ENCODE assay signal across 10 cellular contexts in genomic region chr11:65136515-65137096, GRCh38. TPM values are rescaled to one million over a fixed set of nuclear protein-coding genes. Genes with fewer than 3 reads are reported as not detected.
A peak's percentile ranks its signal among the peaks of the same experiment; 100 is the strongest.
DNase-seq lines count a peak whose midpoint lies in the region; ATAC-seq and TF ChIP-seq lines count a peak whose summit lies in the region.
"Had no signal": no experiment of that assay in that cellular context is flagged by ENCODE, and none has a peak within 500 bp of the region (broad histone marks: within the 10 kb centered on the region; RNA-seq: fewer than 3 reads in every experiment).

No MANE protein-coding gene starts in this region.

- ATAC-seq in activated naive CD4-positive, alpha-beta T cell treated with anti-CD3 and anti-CD28 coated beads, Interleukin-2, amount 50 U/mL, for 72 hours: no peak
- ATAC-seq in GM21360 (IDR thresholded peaks at IDR 0.05; ENCODE audit: unreplicated experiment): no peak

- H3K27me3 Mint-ChIP-seq in activated naive CD4-positive, alpha-beta T cell treated with anti-CD3 and anti-CD28 coated beads, Interleukin-2, amount 50 U/mL, for 24 hours: no peaks in the 10 kb centered on the region
- peaks cover 16% of the 10 kb centered on the region for H3K27me3 Mint-ChIP-seq in type B pancreatic cell

- TF ChIP-seq CTCF in type B pancreatic cell (conservative IDR thresholded peaks at IDR 0.05): no peak

- H3K9ac ChIP-seq in mucosa of rectum (ENCODE audit: low read depth in 1 of 2, low read length in 2 of 2): peak overlapping the region in 1 of 2 donors; percentile 96

- no peak for DNase-seq in activated naive CD4-positive, alpha-beta T cell treated with anti-CD3 and anti-CD28 coated beads, Interleukin-2, amount 50 U/mL, for 16 hours
- DNase-seq in activated naive CD4-positive, alpha-beta T cell treated with anti-CD3 and anti-CD28 coated beads, Interleukin-2, amount 50 U/mL, for 72 hours (ENCODE audit: low spot score in 2 of 2): no peak
- DNase-seq in type B pancreatic cell (ENCODE audit: extremely low spot score, unreplicated experiment) (no peak), NCI-H2227 treated with DMSO at 0.1 percent for 48 hours (lab: John Stamatoyannopoulos, UW) (no peak), NCI-H446 treated with DMSO at 0.1 percent for 48 hours (lab: John Stamatoyannopoulos, UW) (no peak)
- DNase-seq: uterus had no signal

- H3K27me3 ChIP-seq in mucosa of rectum (ENCODE audit: control insufficient read depth in 2 of 2, insufficient read depth in 2 of 2, low read length in 2 of 2): no peaks in the 10 kb centered on the region
- H3K27me3 ChIP-seq: ascending aorta, uterus had no signal

- H3K27ac ChIP-seq in mucosa of rectum (ENCODE audit: low read depth in 2 of 2, low read length in 2 of 2): peak overlapping the region; percentile 97 to 100

- no peaks in the 10 kb centered on the region for H3K9me3 ChIP-seq in mucosa of rectum (ENCODE audit: control insufficient read depth in 2 of 2, low read length in 2 of 2)
- H3K9me3 ChIP-seq: ascending aorta, uterus had no signal

- peaks cover 11 to 14% of the 10 kb centered on the region in 2 donors for H3K36me3 ChIP-seq in mucosa of rectum (ENCODE audit: control insufficient read depth in 2 of 2, insufficient read depth in 2 of 2, low read length in 2 of 2)
- H3K36me3 ChIP-seq: uterus had no signal

- H3K9me3 Mint-ChIP-seq in activated naive CD4-positive, alpha-beta T cell treated with anti-CD3 and anti-CD28 coated beads, Interleukin-2, amount 50 U/mL, for 24 hours: no peaks in the 10 kb centered on the region
- H3K9me3 Mint-ChIP-seq in activated naive CD4-positive, alpha-beta T cell treated with anti-CD3 and anti-CD28 coated beads, Interleukin-2, amount 50 U/mL, for 72 hours: no peaks in the 10 kb centered on the region
- H3K9me3 Mint-ChIP-seq in type B pancreatic cell: no peaks in the 10 kb centered on the region

- H3K4me1 Mint-ChIP-seq in activated naive CD4-positive, alpha-beta T cell treated with anti-CD3 and anti-CD28 coated beads, Interleukin-2, amount 50 U/mL, for 24 hours: peaks cover 29% of the 10 kb centered on the region
- H3K4me1 Mint-ChIP-seq in type B pancreatic cell (ENCODE audit: unreplicated experiment): peaks cover 22% of the 10 kb centered on the region

- peaks cover 2% of the 10 kb centered on the region for H3K36me3 Mint-ChIP-seq in activated naive CD4-positive, alpha-beta T cell treated with anti-CD3 and anti-CD28 coated beads, Interleukin-2, amount 50 U/mL, for 24 hours
- peaks cover 9 to 10% of the 10 kb centered on the region in 2 donors for H3K36me3 Mint-ChIP-seq in activated naive CD4-positive, alpha-beta T cell treated with anti-CD3 and anti-CD28 coated beads, Interleukin-2, amount 50 U/mL, for 72 hours
- H3K36me3 Mint-ChIP-seq in type B pancreatic cell: no peaks in the 10 kb centered on the region

- peak overlapping the region in 1 of 2 donors; percentile 23 for H3K4me3 ChIP-seq in mucosa of rectum (ENCODE audit: low read length in 2 of 2)
- H3K4me3 ChIP-seq: uterus had no signal

- peak overlapping the region; percentile 99 for H3K27ac Mint-ChIP-seq in activated naive CD4-positive, alpha-beta T cell treated with anti-CD3 and anti-CD28 coated beads, Interleukin-2, amount 50 U/mL, for 24 hours
- H3K27ac Mint-ChIP-seq in activated naive CD4-positive, alpha-beta T cell treated with anti-CD3 and anti-CD28 coated beads, Interleukin-2, amount 50 U/mL, for 72 hours: peak overlapping the region; percentile 51 to 99
- peak overlapping the region; percentile 85 for H3K27ac Mint-ChIP-seq in type B pancreatic cell

- H3K4me1 ChIP-seq in mucosa of rectum (ENCODE audit: control insufficient read depth in 2 of 2, insufficient read depth in 2 of 2, low read length in 2 of 2): peaks cover 30 to 38% of the 10 kb centered on the region in 2 donors

- H3K4me3 Mint-ChIP-seq in activated naive CD4-positive, alpha-beta T cell treated with anti-CD3 and anti-CD28 coated beads, Interleukin-2, amount 50 U/mL, for 24 hours: peak overlapping the region; percentile 89
- H3K4me3 Mint-ChIP-seq in type B pancreatic cell: peak overlapping the region; percentile 80

RNA-seq across cellular contexts. Expression of gene SYVN1, which starts 2.3 kb away (rescaled TPM):
- total RNA-seq in activated naive CD4-positive, alpha-beta T cell treated with anti-CD3 and anti-CD28 coated beads, Interleukin-2, amount 50 U/mL, for 72 hours: 10 to 100 TPM; 30.2 to 31.6 TPM
- total RNA-seq in type B pancreatic cell (ENCODE audit: low replicate concordance): 48.6 and 50.6 TPM in 2 replicates

RNA-seq across cellular contexts. Expression of gene MRPL49, which starts 14.5 kb away (rescaled TPM):
- 10 to 100 TPM; 55.3 to 92.6 TPM for total RNA-seq in activated naive CD4-positive, alpha-beta T cell treated with anti-CD3 and anti-CD28 coated beads, Interleukin-2, amount 50 U/mL, for 72 hours
- total RNA-seq in type B pancreatic cell (ENCODE audit: low replicate concordance): 49.1 and 54.8 TPM in 2 replicates

RNA-seq across cellular contexts. Expression of gene FAU, which starts 14.7 kb away (rescaled TPM):
- 1,000 to 10,000 TPM in 1 of 2 donors, 100 to 1,000 TPM in 1; 983 to 1,040 TPM for total RNA-seq in activated naive CD4-positive, alpha-beta T cell treated with anti-CD3 and anti-CD28 coated beads, Interleukin-2, amount 50 U/mL, for 72 hours
- total RNA-seq in type B pancreatic cell (ENCODE audit: low replicate concordance): 758 and 795 TPM in 2 replicates

RNA-seq across cellular contexts. Expression of gene ZNHIT2, which starts 19.1 kb away (rescaled TPM):
- total RNA-seq in activated naive CD4-positive, alpha-beta T cell treated with anti-CD3 and anti-CD28 coated beads, Interleukin-2, amount 50 U/mL, for 72 hours: 1 to 10 TPM; 5.6 to 10.0 TPM
- total RNA-seq in type B pancreatic cell (ENCODE audit: low replicate concordance): 11.4 and 12.2 TPM in 2 replicates

RNA-seq across cellular contexts. Expression of gene TM7SF2, which starts 24.9 kb away (rescaled TPM):
- total RNA-seq in activated naive CD4-positive, alpha-beta T cell treated with anti-CD3 and anti-CD28 coated beads, Interleukin-2, amount 50 U/mL, for 72 hours: 10 to 100 TPM; 20.5 to 24.3 TPM
- total RNA-seq in type B pancreatic cell (ENCODE audit: low replicate concordance): 52.2 and 61.3 TPM in 2 replicates
